In the genomic region with DNA sequence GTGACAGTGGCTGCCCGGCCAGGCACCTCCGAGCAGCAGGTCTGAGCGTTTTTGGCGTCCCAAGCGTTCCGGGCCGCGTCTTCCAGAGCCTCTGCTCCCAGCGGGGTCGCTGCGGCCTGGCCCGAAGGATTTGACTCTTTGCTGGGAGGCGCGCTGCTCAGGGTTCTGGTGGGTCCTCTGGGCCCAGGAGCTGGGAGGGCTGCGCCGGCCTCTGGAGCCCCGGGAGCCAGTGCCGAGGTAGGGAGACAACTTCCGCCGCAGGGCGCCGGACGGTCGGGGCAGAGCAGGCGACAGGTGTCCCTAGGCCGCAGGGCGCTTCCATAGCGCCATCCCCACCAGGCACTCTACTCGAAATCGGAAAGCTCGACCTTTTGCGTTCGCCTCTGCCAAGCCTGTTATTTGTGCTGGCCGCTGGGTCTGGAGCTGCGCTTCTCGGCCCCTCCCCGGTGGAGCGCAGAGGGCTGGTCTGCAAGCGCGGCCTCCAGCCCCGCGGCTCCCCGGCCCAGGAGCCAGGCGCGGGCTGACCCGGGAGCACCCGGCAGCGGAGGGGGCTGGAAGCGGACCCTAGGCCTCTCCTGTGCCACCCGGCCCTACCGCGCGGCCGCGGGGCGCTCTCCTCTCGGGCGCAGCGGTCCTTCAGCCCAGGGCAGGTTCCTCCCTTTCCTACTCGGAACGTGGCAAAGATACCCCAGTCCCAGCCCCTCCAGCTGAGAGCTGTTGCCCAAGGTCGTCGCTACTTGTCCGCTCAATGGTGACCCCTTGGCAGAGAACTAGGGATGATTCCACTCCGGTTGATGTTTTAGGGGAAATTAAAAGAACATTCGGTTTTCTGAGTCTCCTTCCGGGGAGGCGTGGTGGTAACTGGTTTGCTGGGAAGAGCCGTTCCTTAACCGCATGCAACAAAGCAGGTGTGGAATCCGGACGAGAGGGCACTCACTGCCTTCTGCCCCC, we compare ENCODE assay signal across 9 cellular contexts. TPM values are rescaled to one million over a fixed set of nuclear protein-coding genes. Genes with fewer than 3 reads are reported as not detected.
DNase-seq lines count a peak whose midpoint lies in the region; ATAC-seq and TF ChIP-seq lines count a peak whose summit lies in the region.
"Had no signal": no experiment of that assay in that cellular context is flagged by ENCODE, and none has a peak within 500 bp of the region (broad histone marks: within the 10 kb centered on the region; RNA-seq: fewer than 3 reads in every experiment).

No MANE protein-coding gene starts in this region.

- intact Hi-C loops in Panc1 (cut with micrococcal nuclease; ENCODE audit: unreplicated experiment), result no loop called here
- intact Hi-C loops in esophagus squamous epithelium (cut with DNase I), result loop anchor here (10.0 kb wide), 1 partner anchor 196 kb away; no protein-coding TSS in a partner anchor

- H3K4me1 ChIP-seq in Panc1 (ENCODE audit: control insufficient read depth, insufficient read depth, low read length) (peaks cover 12% of the 10 kb centered on the region), esophagus squamous epithelium (peaks cover 28 to 96% (median 46%) of the 10 kb centered on the region in 3 donors), Peyer's patch (peaks cover 0 to 64% (median 10%) of the 10 kb centered on the region in 4 donors)

- TF ChIP-seq CTCF in GM10266 (IDR thresholded peaks at IDR 0.05; ENCODE audit: control insufficient read depth, insufficient read depth, low read depth, missing control alignments) (no peak), Panc1 (IDR thresholded peaks at IDR 0.05) (no peak), esophagus squamous epithelium (IDR thresholded peaks at IDR 0.05) (peak in 1 of 6 experiments; percentile 4), Peyer's patch (IDR thresholded peaks at IDR 0.05) (no peak)

- H3K4me3 ChIP-seq in Panc1 (ENCODE audit: low read depth in 2 of 2, low read length in 2 of 2) (peak overlapping the region; percentile 47 to 57), esophagus squamous epithelium (peak overlapping the region; percentile 73 to 92 (median 77)), Peyer's patch (peak overlapping the region in 2 of 4 donors; percentile 15 to 35)

- no peak for TF ChIP-seq POLR2A in esophagus squamous epithelium (IDR thresholded peaks at IDR 0.05)
- no peak for TF ChIP-seq POLR2A in Peyer's patch (IDR thresholded peaks at IDR 0.05)

- no TSS peak for BruUV-seq in Panc1 (replicated peaks; lab: Mats Ljungman, UMichigan)

- no peaks in the 10 kb centered on the region for H3K9me3 ChIP-seq in Panc1 (ENCODE audit: control insufficient read depth, insufficient read depth, low read depth, low read length)
- H3K9me3 ChIP-seq in esophagus squamous epithelium, result no peaks in the 10 kb centered on the region
- no peaks in the 10 kb centered on the region for H3K9me3 ChIP-seq in Peyer's patch

- CTCF ChIA-PET in Panc1 (lab: Charles Lee), result interaction anchor here (2.1 kb wide), 1 partner anchor 71 kb away, joined by 6 read pairs; no protein-coding TSS in a partner anchor

- H3K27me3 ChIP-seq in Panc1 (ENCODE audit: control insufficient read depth, insufficient read depth, low read length), result no peaks in the 10 kb centered on the region
- peaks cover 0 to 100% (median 15%) of the 10 kb centered on the region in 4 donors for H3K27me3 ChIP-seq in esophagus squamous epithelium
- peaks cover 0 to 80% of the 10 kb centered on the region in 2 donors for H3K27me3 ChIP-seq in Peyer's patch

- DNase-seq in GM10266 (ENCODE audit: extremely low spot score) (peak; percentile 56), Panc1 (ENCODE audit: low read depth, low spot score) (no peak), esophagus squamous epithelium (lab: John Stamatoyannopoulos, UW) (no peak), retina (peak; percentile 68), COR-L47 (lab: John Stamatoyannopoulos, UW) (no peak), NCI-H1930 (lab: John Stamatoyannopoulos, UW) (no peak), KBM-7 (no peak), Peyer's patch (no peak)
- DNase-seq: NCI-H748 treated with DMSO at 0.1 percent for 48 hours had no signal

- no peaks in the 10 kb centered on the region; the same call in 1 of the 2 replicates for H3K36me3 ChIP-seq in Panc1 (ENCODE audit: control insufficient read depth, insufficient read depth, low read length)
- H3K36me3 ChIP-seq in esophagus squamous epithelium, result no peaks in the 10 kb centered on the region
- H3K36me3 ChIP-seq in Peyer's patch, result no peaks in the 10 kb centered on the region

- WGBS in esophagus squamous epithelium, 2 donors, result 2 to 4% methylated on average over 5 to 6 of the region's 72 CpGs

- POLR2A ChIA-PET in Panc1 (lab: Charles Lee), result no interaction called here

- H3K27ac ChIP-seq in Panc1 (ENCODE audit: low read length) (peak overlapping the region; percentile 91), esophagus squamous epithelium (peak overlapping the region; percentile 70 to 97 (median 96)), Peyer's patch (no peak overlapping the region)

- peak; percentile 40 for ATAC-seq in Panc1

- in situ Hi-C loops in Panc1 (cut with HindIII; ENCODE audit: low pct_unique_long_range_greater_than_20kb, low sequenced_read_pairs), result no loop called here
- in situ Hi-C loops in KBM-7 (cut with MboI; ENCODE audit: low pct_unique_long_range_greater_than_20kb, low sequenced_read_pairs), result no loop called here

RNA-seq across cellular contexts. Expression of a gene that starts 2.3 kb away (rescaled TPM):
- total RNA-seq in Panc1 (2021; ENCODE audit: unreplicated experiment) (11.5 TPM), esophagus squamous epithelium (10 to 100 TPM; 20.3 to 49.4 (median 29.9) TPM), Peyer's patch (not detected)
- 9.4 TPM for polyA plus RNA-seq in Panc1 (2012; ENCODE audit: insufficient read length)

Comparison
In these comparisons a context has a peak if more than half of its experiments do, and no peak if none do; other contexts are left out.
1. DNase-seq: peak in GM10266 (single experiment) and retina (single experiment); none in Panc1 (single experiment), esophagus squamous epithelium (single experiment), COR-L47 (single experiment), NCI-H1930 (0 of 2), KBM-7 (single experiment) and Peyer's patch (0 of 3).
2. H3K27ac ChIP-seq: peak in Panc1 (single experiment) and esophagus squamous epithelium (4 of 4); none in Peyer's patch (0 of 4).
3. RNA of a gene that starts 2.3 kb away (total RNA-seq): 20.3 to 49.4 TPM in esophagus squamous epithelium and 11.5 TPM in Panc1 (single experiment); not detected in Peyer's patch; every median in the first group is over 10 times any median in the second.